Comparison of ENCODE assay signal across 35 cellular contexts in the genomic region with DNA sequence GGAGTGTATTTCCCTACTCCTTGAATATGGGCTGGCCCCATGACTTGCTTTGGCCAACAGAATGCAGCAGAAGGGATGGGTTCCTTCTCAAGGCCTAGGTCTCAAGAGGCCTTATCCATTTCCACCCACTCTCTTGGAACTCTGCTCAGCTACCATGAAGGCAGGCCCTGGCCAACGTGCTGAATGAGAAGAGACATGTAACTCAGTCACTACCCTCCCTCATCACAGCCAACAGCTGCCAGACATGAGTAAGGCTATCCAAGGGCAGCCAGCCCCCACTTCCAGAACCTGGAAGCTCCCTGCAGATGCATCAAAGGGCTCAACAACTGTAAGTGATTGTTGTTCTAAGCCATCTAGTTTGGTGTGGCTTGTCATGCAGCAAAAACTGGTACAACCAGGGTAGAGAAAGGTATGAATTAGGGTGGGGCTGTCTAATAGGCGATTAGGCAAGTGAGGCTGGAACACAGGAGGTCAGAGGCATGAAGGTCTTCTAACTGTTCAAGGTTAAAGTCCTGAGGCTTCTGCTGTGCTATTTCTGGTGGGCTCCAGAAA. TPM values are rescaled to one million over a fixed set of nuclear protein-coding genes. Genes with fewer than 3 reads are reported as not detected.
DNase-seq lines count a peak whose midpoint lies in the region; ATAC-seq, FAIRE-seq and TF ChIP-seq lines count a peak whose summit lies in the region.
"Had no signal": no experiment of that assay in that cellular context is flagged by ENCODE, and none has a peak within 500 bp of the region (broad histone marks: within the 10 kb centered on the region; RNA-seq: fewer than 3 reads in every experiment).

No MANE protein-coding gene starts in this region.

- TF ChIP-seq CTCF in GM23338 (conservative IDR thresholded peaks at IDR 0.05; ENCODE audit: low read depth in 2 of 2), result no peak
- no peak for TF ChIP-seq CTCF in GM12878 (IDR thresholded peaks at IDR 0.05 in 2 of 3, conservative IDR thresholded peaks at IDR 0.05 in 1 of 3; ENCODE audit: control insufficient read depth in 2 of 3, extremely low read depth in 1 of 3, insufficient read depth in 1 of 3, low read depth in 3 of 3, low read length in 3 of 3)

- H3K27ac Mint-ChIP-seq in CD4-positive, CD25-positive, alpha-beta regulatory T cell, result no peak overlapping the region
- H3K27ac Mint-ChIP-seq in GM23338 (no peak overlapping the region), naive B cell (no peak overlapping the region)
- H3K27ac Mint-ChIP-seq: activated naive CD4-positive, alpha-beta T cell treated with anti-CD3 and anti-CD28 coated beads, Interleukin-2, amount 50 U/mL, for 72 hours; stimulated activated naive B cell treated with anti-CD40 and anti-IgM and Interleukin-4, amounts not matched to agents 10 μg/mL and 1 μg/mL and 100 μg/mL, for 72 hours; WTC11 had no signal

- peak overlapping the region; percentile 43 to 86 (median 70) for H3K4me3 Mint-ChIP-seq in CD4-positive, CD25-positive, alpha-beta regulatory T cell
- peak overlapping the region; percentile 12; the same call in 1 of the 3 replicates for H3K4me3 Mint-ChIP-seq in GM23338
- H3K4me3 Mint-ChIP-seq in naive B cell, result peak overlapping the region in 5 of 8 donors; percentile 79 to 96 (median 93)

- H3K36me3 ChIP-seq in CD4-positive, CD25-positive, alpha-beta regulatory T cell (ENCODE audit: control insufficient read depth, insufficient read depth, low read length), result no peaks in the 10 kb centered on the region
- H3K36me3 ChIP-seq in GM23338 (ENCODE audit: insufficient read depth), result no peaks in the 10 kb centered on the region
- H3K36me3 ChIP-seq in GM12878 (ENCODE audit: control insufficient read depth in 2 of 2, insufficient read depth in 2 of 2, low read length in 1 of 2), result no peaks in the 10 kb centered on the region; a peak in 2 of 4 replicates
- H3K36me3 ChIP-seq in HAP-1 (replicated peaks), result no peaks in the 10 kb centered on the region
- H3K36me3 ChIP-seq: heart right ventricle, suprapubic skin, uterus had no signal

- TF ChIP-seq RAD21 in GM12878 (IDR thresholded peaks at IDR 0.05; ENCODE audit: insufficient read depth, low read depth, low read length), result no peak

- no peak overlapping the region for H3K9ac ChIP-seq in GM12878 (ENCODE audit: control insufficient read depth, insufficient read depth, low read length)
- H3K9ac ChIP-seq: BLaER1 had no signal

- CTCF ChIA-PET in GM12878 (lab: Yijun Ruan, JAX), result interaction anchor here (0.6 kb wide), 1 partner anchor 82 kb away, joined by 4 read pairs; no protein-coding TSS in a partner anchor

- intact Hi-C loops in GM12878 (cut with micrococcal nuclease; ENCODE audit: unreplicated experiment), result no loop called here

- H3K9me3 Mint-ChIP-seq in CD4-positive, CD25-positive, alpha-beta regulatory T cell, result no peaks in the 10 kb centered on the region
- H3K9me3 Mint-ChIP-seq in GM23338 (no peaks in the 10 kb centered on the region; the same call in 2 of the 3 replicates), naive B cell (no peaks in the 10 kb centered on the region)
- H3K9me3 Mint-ChIP-seq: activated naive CD4-positive, alpha-beta T cell treated with anti-CD3 and anti-CD28 coated beads, Interleukin-2, amount 50 U/mL, for 72 hours; stimulated activated naive B cell treated with anti-CD40 and anti-IgM and Interleukin-4, amounts not matched to agents 10 μg/mL and 1 μg/mL and 100 μg/mL, for 72 hours; WTC11 had no signal

- peaks cover 17% of the 10 kb centered on the region for H3K4me1 ChIP-seq in CD4-positive, CD25-positive, alpha-beta regulatory T cell (ENCODE audit: control insufficient read depth, insufficient read depth, low read length, poor library complexity, severe bottlenecking)
- H3K4me1 ChIP-seq in GM23338 (ENCODE audit: insufficient read depth), result no peaks in the 10 kb centered on the region; the same call in none of the 2 replicates
- no peaks in the 10 kb centered on the region for H3K4me1 ChIP-seq in GM12878 (ENCODE audit: control insufficient read depth, insufficient read depth, low read length)
- peaks cover 16% of the 10 kb centered on the region for H3K4me1 ChIP-seq in HAP-1

- POLR2A ChIA-PET in GM12878 (lab: Charles Lee), result no interaction called here

- no peak overlapping the region for H2AFZ ChIP-seq in GM23338
- H2AFZ ChIP-seq in GM12878 (ENCODE audit: control insufficient read depth, low read depth, low read length), result no peak overlapping the region

- no peak overlapping the region for H3K4me3 ChIP-seq in CD4-positive, CD25-positive, alpha-beta regulatory T cell (ENCODE audit: low read depth, low read length)
- no peak overlapping the region for H3K4me3 ChIP-seq in GM23338
- no peak overlapping the region for H3K4me3 ChIP-seq in GM12878
- H3K4me3 ChIP-seq in HAP-1, result no peak overlapping the region
- H3K4me3 ChIP-seq: BLaER1, uterus had no signal

- ATAC-seq in CD4-positive, CD25-positive, alpha-beta regulatory T cell (ENCODE audit: low read depth in 2 of 2), result no peak
- ATAC-seq in GM23338 (no peak), GM12878 (no peak), naive B cell (ENCODE audit: low read depth in 2 of 2) (no peak), HG02678 (IDR thresholded peaks at IDR 0.05; ENCODE audit: unreplicated experiment) (no peak)
- ATAC-seq: activated naive CD4-positive, alpha-beta T cell treated with anti-CD3 and anti-CD28 coated beads, Interleukin-2, amount 50 U/mL, for 72 hours; heart right ventricle; left cardiac atrium; stimulated activated naive B cell treated with anti-CD40 and anti-IgM and Interleukin-4, amounts not matched to agents 10 μg/mL and 1 μg/mL and 100 μg/mL, for 72 hours; WTC11 had no signal

- TF ChIP-seq EP300 in GM12878 (IDR thresholded peaks at IDR 0.05; ENCODE audit: borderline replicate concordance in 1 of 2, control insufficient read depth in 1 of 2, low read depth in 2 of 2, low read length in 2 of 2), result no peak

- no peak for DNase-seq in CD4-positive, CD25-positive, alpha-beta regulatory T cell
- DNase-seq in GM23338 (ENCODE audit: low spot score), result no peak
- no peak for DNase-seq in GM12878 (ENCODE audit: low read depth, low spot score)
- DNase-seq in naive B cell, result no peak
- DNase-seq in NCI-H2029 (lab: John Stamatoyannopoulos, UW), result no peak
- DNase-seq in activated T-cell treated with anti-CD3 and anti-CD28 coated beads, Interleukin-2, amount 50 U/mL, for 1 hour, result no peak
- no peak for DNase-seq in HAP-1 (ENCODE audit: low spot score in 2 of 2)
- DNase-seq: ACHN; central memory CD4-positive, alpha-beta T cell; DMS 273 treated with DMSO at 0.1 percent for 48 hours; foreskin fibroblast; GOT3; heart right ventricle; Kasumi-1; left cardiac atrium; mammary epithelial cell; NCI-H187; NCI-H2227 treated with DMSO at 0.1 percent for 48 hours; occipital lobe; RPMI8226; spleen; stimulated activated CD4-positive, alpha-beta T cell treated with anti-CD3 and anti-CD28 coated beads, Interleukin-2, amount 100 ng/mL, for 48 hours; stimulated activated naive B cell treated with anti-CD40 and anti-IgM and Interleukin-4, amounts not matched to agents 10 μg/mL and 1 μg/mL and 100 μg/mL, for 72 hours; T1000; uterus had no signal

- peaks cover 10% of the 10 kb centered on the region for H3K27me3 ChIP-seq in CD4-positive, CD25-positive, alpha-beta regulatory T cell (ENCODE audit: control insufficient read depth, insufficient read depth, low read length)
- H3K27me3 ChIP-seq in GM23338 (ENCODE audit: insufficient read depth) (peaks cover 29% of the 10 kb centered on the region), GM12878 (replicated peaks in 1 of 2; ENCODE audit: control insufficient read depth in 2 of 2, insufficient read depth in 2 of 2, low read length in 1 of 2) (no peaks in the 10 kb centered on the region), HAP-1 (ENCODE audit: low read depth) (no peaks in the 10 kb centered on the region)
- H3K27me3 ChIP-seq: ascending aorta, BLaER1, heart right ventricle, suprapubic skin, uterus had no signal

- H3K9me3 ChIP-seq in CD4-positive, CD25-positive, alpha-beta regulatory T cell (ENCODE audit: control insufficient read depth in 2 of 2, low read length in 2 of 2), result no peaks in the 10 kb centered on the region
- H3K9me3 ChIP-seq in GM12878 (replicated peaks; ENCODE audit: control insufficient read depth, insufficient read depth, low read length), result no peaks in the 10 kb centered on the region
- no peaks in the 10 kb centered on the region for H3K9me3 ChIP-seq in HAP-1
- H3K9me3 ChIP-seq: ascending aorta, BLaER1, heart right ventricle, spleen, suprapubic skin, uterus had no signal

- H4K20me1 ChIP-seq in GM23338 (replicated peaks; ENCODE audit: insufficient read depth) (no peaks in the 10 kb centered on the region), GM12878 (ENCODE audit: control insufficient read depth, insufficient read depth) (no peaks in the 10 kb centered on the region)

- TF ChIP-seq POLR2A in GM12878 (IDR thresholded peaks at IDR 0.05; ENCODE audit: low read depth, low read length), result no peak

- RAD21 ChIA-PET in GM12878 (lab: Charles Lee; ENCODE audit: unreplicated experiment), result no interaction called here

- H3K4me1 Mint-ChIP-seq in CD4-positive, CD25-positive, alpha-beta regulatory T cell, result peaks cover 0 to 18% (median 10%) of the 10 kb centered on the region in 4 donors
- peaks cover 20% of the 10 kb centered on the region for H3K4me1 Mint-ChIP-seq in GM23338
- H3K4me1 Mint-ChIP-seq in naive B cell, result peaks cover 38 to 50% (median 40%) of the 10 kb centered on the region in 3 donors

- no TSS peak for BruUV-seq in GM12878 (replicated peaks; lab: Mats Ljungman, UMichigan)

- no peak overlapping the region for H3K27ac ChIP-seq in CD4-positive, CD25-positive, alpha-beta regulatory T cell (ENCODE audit: insufficient read depth, low read length, poor library complexity, severe bottlenecking)
- H3K27ac ChIP-seq in GM23338 (ENCODE audit: low read depth), result no peak overlapping the region
- H3K27ac ChIP-seq in GM12878 (ENCODE audit: control insufficient read depth, insufficient read depth), result no peak overlapping the region
- H3K27ac ChIP-seq: BLaER1, suprapubic skin, uterus had no signal

- SMC1A ChIA-PET in GM12878 (lab: Charles Lee; ENCODE audit: uncharacterized antibody, unreplicated experiment), result no interaction called here

- H3K36me3 Mint-ChIP-seq in CD4-positive, CD25-positive, alpha-beta regulatory T cell, result no peaks in the 10 kb centered on the region
- H3K36me3 Mint-ChIP-seq in GM23338 (ENCODE audit: low read depth) (no peaks in the 10 kb centered on the region), naive B cell (no peaks in the 10 kb centered on the region)
- H3K36me3 Mint-ChIP-seq: activated naive CD4-positive, alpha-beta T cell treated with anti-CD3 and anti-CD28 coated beads, Interleukin-2, amount 50 U/mL, for 72 hours; WTC11 had no signal

- in situ Hi-C loops in GM12878 (cut with MboI), result no loop called here
- in situ Hi-C loops in HAP-1 (cut with MboI; ENCODE audit: low sequenced_read_pairs), result no loop called here

- H3K9me2 ChIP-seq in GM23338 (ENCODE audit: insufficient read depth), result no peaks in the 10 kb centered on the region

- WGBS in GM12878 (ENCODE audit: insufficient coverage, insufficient replicate concordance, low lambda C conversion rate, missing lambda C conversion rate), result 50% methylated on average over 2 of the region's 2 CpGs

- H3K27me3 Mint-ChIP-seq in CD4-positive, CD25-positive, alpha-beta regulatory T cell, result peaks cover 27% of the 10 kb centered on the region
- H3K27me3 Mint-ChIP-seq in GM23338 (ENCODE audit: insufficient read depth, low read depth, poor library complexity) (peaks cover 22% of the 10 kb centered on the region), naive B cell (peaks cover 0 to 4% (median 4%) of the 10 kb centered on the region in 3 donors)

- H3F3A ChIP-seq in GM23338 (replicated peaks; ENCODE audit: low read depth), result peaks cover 13% of the 10 kb centered on the region; the same call in 1 of the 2 replicates

- H3K79me2 ChIP-seq in GM23338 (replicated peaks; ENCODE audit: insufficient read depth), result no peaks in the 10 kb centered on the region
- no peaks in the 10 kb centered on the region for H3K79me2 ChIP-seq in GM12878 (ENCODE audit: control insufficient read depth, insufficient read depth, low read length)

- no peak overlapping the region for H3K4me2 ChIP-seq in GM23338
- no peak overlapping the region for H3K4me2 ChIP-seq in GM12878 (ENCODE audit: control insufficient read depth, insufficient read depth)

- no peak for FAIRE-seq in GM12878 (lab: Jason Lieb, UNC)
- FAIRE-seq: endothelial cell of umbilical vein, G401.6, GM18507, HTR-8/SVneo had no signal

RNA-seq across cellular contexts. Expression of a gene that starts 1.4 kb away (rescaled TPM):
- total RNA-seq in CD4-positive, CD25-positive, alpha-beta regulatory T cell, result 2.9 TPM
- polyA plus RNA-seq in CD4-positive, CD25-positive, alpha-beta regulatory T cell, result under 1 TPM in 3 of 4 donors, not detected in 1; 0.25 to 0.84 (median 0.26) TPM
- 3.3 and 3.8 TPM in 2 replicates for total RNA-seq in GM23338 (2014; rRNA removed; shearing (Covaris generic))
- 1.9 TPM in 2 replicates for polyA plus RNA-seq in GM23338 (2016; fragmentation: Nextera tagmentation; extraction: Ambion mirVana)
- 0.25 and 0.32 TPM in 2 replicates for total RNA-seq in GM12878 (2013; cell fraction: nucleolus; rRNA removed)
- 0.85 and 1.4 TPM in 2 replicates for total RNA-seq in GM12878 (2014; rRNA removed)
- 0.41 and 0.45 TPM in 2 replicates for total RNA-seq in GM12878 (2014; rRNA removed; fragmentation: Illumina TruSeq; extraction: Trizol)
- 0.29 and 0.41 TPM in 2 replicates for total RNA-seq in GM12878 (2021)
- polyA plus RNA-seq in GM12878 (2011; ENCODE audit: low read depth), result 0.22 TPM
- 0.14 and 0.35 TPM in 2 replicates for polyA plus RNA-seq in GM12878 (2011; rRNA removed)
- polyA plus RNA-seq in GM12878 (2011; cell fraction: cytosol; rRNA removed), result 0.12 and 0.25 TPM in 2 replicates
- polyA plus RNA-seq in GM12878 (2011; cell fraction: nucleus; rRNA removed), result 0.89 and 0.99 TPM in 2 replicates
- polyA plus RNA-seq in GM12878 (2012), result 0.26 and 0.97 TPM in 2 replicates
- polyA plus RNA-seq in GM12878 (2014; fragmentation: Illumina TruSeq; extraction: Trizol), result 0.27 and 1.3 TPM in 2 replicates
- under 1 TPM in 1 of 2 experiments, not detected in 1; 0.04 TPM for polyA plus RNA-seq in GM12878 (2014; fragmentation: Nextera tagmentation; extraction: Ambion mirVana)
- 0.77 and 0.91 TPM in 2 replicates for polyA plus RNA-seq in GM12878 (2014; rRNA removed)
- polyA plus RNA-seq in GM12878 (2016; fragmentation: Nextera tagmentation; extraction: Ambion mirVana), result under 1 TPM; 0.10 to 0.39 TPM
- polyA minus RNA-seq in GM12878 (2011; rRNA and poly(A)+ RNA removed), result 2.4 TPM in 1 of 2 replicates, not detected in the other
- polyA minus RNA-seq in GM12878 (2011; cell fraction: cytosol; rRNA and poly(A)+ RNA removed), result not detected in 2 replicates
- 0.38 TPM in 1 of 2 replicates, not detected in the other for polyA minus RNA-seq in GM12878 (2011; cell fraction: nucleus; rRNA and poly(A)+ RNA removed)
- polyA plus RNA-seq in naive B cell (ENCODE audit: low read depth in 6 of 6), result 10 to 100 TPM in 2 of 6 donors, 1 to 10 TPM in 3, not detected in 1; 1.2 to 15.9 (median 9.5) TPM

RNA-seq across cellular contexts. Expression of a gene that starts 17.8 kb away (rescaled TPM):
- 1,575 TPM for total RNA-seq in CD4-positive, CD25-positive, alpha-beta regulatory T cell
- 1,000 to 10,000 TPM; 4,189 to 7,317 (median 5,908) TPM for polyA plus RNA-seq in CD4-positive, CD25-positive, alpha-beta regulatory T cell
- 1,037 and 1,529 TPM in 2 replicates for total RNA-seq in GM23338 (2014; rRNA removed; shearing (Covaris generic))
- 1,343 and 1,538 TPM in 2 replicates for polyA plus RNA-seq in GM23338 (2016; fragmentation: Nextera tagmentation; extraction: Ambion mirVana)
- total RNA-seq in GM12878 (2013; cell fraction: nucleolus; rRNA removed), result 162 and 182 TPM in 2 replicates
- 1,153 and 1,203 TPM in 2 replicates for total RNA-seq in GM12878 (2014; rRNA removed)
- 3,751 and 3,758 TPM in 2 replicates for total RNA-seq in GM12878 (2014; rRNA removed; fragmentation: Illumina TruSeq; extraction: Trizol)
- total RNA-seq in GM12878 (2021), result 1,747 and 1,749 TPM in 2 replicates
- polyA plus RNA-seq in GM12878 (2011; ENCODE audit: low read depth), result 2,030 TPM
- polyA plus RNA-seq in GM12878 (2011; rRNA removed), result 1,565 and 1,921 TPM in 2 replicates
- 809 and 915 TPM in 2 replicates for polyA plus RNA-seq in GM12878 (2011; cell fraction: cytosol; rRNA removed)
- polyA plus RNA-seq in GM12878 (2011; cell fraction: nucleus; rRNA removed), result 342 and 414 TPM in 2 replicates
- polyA plus RNA-seq in GM12878 (2012), result 2,808 and 3,410 TPM in 2 replicates
- polyA plus RNA-seq in GM12878 (2014; fragmentation: Illumina TruSeq; extraction: Trizol), result 3,148 and 4,027 TPM in 2 replicates
- 1,000 to 10,000 TPM; 8,593 to 9,760 TPM for polyA plus RNA-seq in GM12878 (2014; fragmentation: Nextera tagmentation; extraction: Ambion mirVana)
- polyA plus RNA-seq in GM12878 (2014; rRNA removed), result 1,319 and 1,648 TPM in 2 replicates
- polyA plus RNA-seq in GM12878 (2016; fragmentation: Nextera tagmentation; extraction: Ambion mirVana), result 100 to 1,000 TPM; 817 to 826 TPM
- polyA minus RNA-seq in GM12878 (2011; rRNA and poly(A)+ RNA removed), result 150 and 230 TPM in 2 replicates
- polyA minus RNA-seq in GM12878 (2011; cell fraction: cytosol; rRNA and poly(A)+ RNA removed), result 186 and 240 TPM in 2 replicates
- polyA minus RNA-seq in GM12878 (2011; cell fraction: nucleus; rRNA and poly(A)+ RNA removed), result 110 and 148 TPM in 2 replicates
- 1,000 to 10,000 TPM; 5,049 to 7,554 (median 6,763) TPM for polyA plus RNA-seq in naive B cell (ENCODE audit: low read depth in 6 of 6)

Comparison
In these comparisons a context has a peak if more than half of its experiments do, and no peak if none do; other contexts are left out.
1. H3K4me3 Mint-ChIP-seq: peak in every context shown above with its lines; median percentile 93 in naive B cell; 70 in CD4-positive, CD25-positive, alpha-beta regulatory T cell; 12 in GM23338.